Comparison of ENCODE assay signal across 24 cellular contexts in the genomic region with DNA sequence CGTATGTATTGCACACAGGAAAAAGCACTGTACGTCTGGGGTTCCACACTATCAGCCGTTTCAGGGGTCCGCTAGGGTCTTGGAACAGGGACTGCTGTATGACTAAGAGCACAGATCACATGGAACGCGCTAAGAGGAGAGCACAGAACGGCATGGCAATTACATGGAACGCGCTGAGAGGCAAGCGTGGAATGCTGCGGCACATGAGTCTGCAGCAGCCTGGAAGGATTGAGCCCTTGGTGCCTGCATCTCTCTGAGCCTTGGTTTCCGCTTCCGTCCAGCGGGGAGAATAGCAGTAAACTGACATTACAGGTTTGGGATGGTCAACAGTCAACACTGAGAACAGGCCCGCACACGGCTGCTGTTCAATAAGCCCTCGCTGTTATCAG.
"Had no signal": no experiment of that assay in that cellular context is flagged by ENCODE, and none has a peak within 500 bp of the region (broad histone marks: within the 10 kb centered on the region; RNA-seq: fewer than 3 reads in every experiment).

No MANE protein-coding gene starts in this region.

- H3K79me2 ChIP-seq: hepatocyte had no signal

- H3K9me3 ChIP-seq: pancreas, transverse colon had no signal

- H3K9me3 Mint-ChIP-seq: activated CD8-positive, alpha-beta T cell treated with anti-CD3 and anti-CD28 coated beads for 36 hours; activated naive CD8-positive, alpha-beta T cell treated with anti-CD3 and anti-CD28 coated beads for 36 hours had no signal

- H2AFZ ChIP-seq: hepatocyte had no signal

- H3K27me3 Mint-ChIP-seq: activated CD8-positive, alpha-beta T cell treated with anti-CD3 and anti-CD28 coated beads for 36 hours; activated naive CD8-positive, alpha-beta T cell treated with anti-CD3 and anti-CD28 coated beads for 36 hours had no signal

- ATAC-seq: activated CD8-positive, alpha-beta T cell treated with anti-CD3 and anti-CD28 coated beads for 36 hours; esophagus mucosa; right cardiac atrium had no signal

- H3K4me2 ChIP-seq: hepatocyte had no signal

- FAIRE-seq: astrocyte, colon, endothelial cell of umbilical vein, frontal cortex, pancreas, urothelium cell line had no signal

- H3K27ac ChIP-seq: hepatocyte, pancreas, transverse colon, VCaP had no signal

- H3K4me1 Mint-ChIP-seq: nephron had no signal

- H3K4me3 ChIP-seq: hepatocyte, pancreas, transverse colon had no signal

- DNase-seq: activated CD4-positive, alpha-beta T cell treated with anti-CD3 and anti-CD28 coated beads for 1 hour; activated CD8-positive, alpha-beta T cell treated with anti-CD3 and anti-CD28 coated beads for 36 hours; activated naive CD4-positive, alpha-beta T cell treated with Interleukin-2 at 50 U/mL for 16 hours; activated naive CD8-positive, alpha-beta T cell treated with anti-CD3 and anti-CD28 coated beads for 36 hours; activated T-cell treated with anti-CD3 and anti-CD28 coated beads, Interleukin-2, amount 50 U/mL, for 1 hour; central memory CD4-positive, alpha-beta T cell; effector memory CD4-positive, alpha-beta T cell; glutamatergic neuron; immature natural killer cell; kidney glomerular epithelial cell; pancreas; right cardiac atrium; stimulated activated CD4-positive, alpha-beta T cell treated with anti-CD3 and anti-CD28 coated beads, Interleukin-12 subunit alpha, Interleukin-12 subunit beta, amount 100 ng/mL, for 4 hours; stimulated activated CD4-positive, alpha-beta T cell treated with anti-CD3 and anti-CD28 coated beads, Interleukin-1b, Interleukin-23, amount 100 ng/mL, for 48 hours; transverse colon had no signal

- H3K27ac Mint-ChIP-seq: activated CD8-positive, alpha-beta T cell treated with anti-CD3 and anti-CD28 coated beads for 36 hours; activated naive CD8-positive, alpha-beta T cell treated with anti-CD3 and anti-CD28 coated beads for 36 hours; nephron had no signal

- H3K36me3 ChIP-seq: pancreas, transverse colon had no signal

- H3K27me3 ChIP-seq: hepatocyte, pancreas, transverse colon had no signal

- H3K4me3 Mint-ChIP-seq: activated CD8-positive, alpha-beta T cell treated with anti-CD3 and anti-CD28 coated beads for 36 hours; activated naive CD8-positive, alpha-beta T cell treated with anti-CD3 and anti-CD28 coated beads for 36 hours; immature natural killer cell; nephron had no signal

- H3K4me1 ChIP-seq: pancreas had no signal
